Comparison of ENCODE assay signal across 8 cellular contexts in the genomic region with DNA sequence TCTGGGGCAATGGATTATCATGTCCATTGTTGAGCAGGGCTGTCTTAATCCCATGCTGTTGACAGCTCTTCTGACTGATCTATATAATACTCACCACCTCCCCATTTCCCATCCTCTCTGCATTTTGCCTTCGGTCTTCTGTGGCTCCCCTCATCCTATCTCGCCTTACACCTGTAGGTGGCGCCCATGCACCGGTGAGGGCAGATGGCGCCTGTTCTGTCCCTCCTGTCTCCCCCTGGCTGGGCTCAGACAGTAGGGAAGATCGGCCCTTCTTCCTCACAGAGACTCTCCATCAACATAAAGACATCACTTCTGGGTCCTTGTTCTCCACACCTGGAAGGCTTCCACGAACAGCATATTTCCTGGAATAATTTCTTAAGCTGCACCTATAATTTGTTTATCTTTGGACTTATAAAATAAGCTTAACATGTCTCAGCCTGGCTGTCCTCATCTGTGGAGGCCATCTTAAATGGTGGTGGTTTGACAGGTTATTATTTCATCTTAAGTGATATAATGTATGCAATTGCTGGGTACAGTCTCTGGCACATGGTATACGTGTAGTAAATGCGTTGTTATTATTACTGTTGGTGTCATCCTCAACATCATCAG. TPM values are rescaled to one million over a fixed set of nuclear protein-coding genes. Genes with fewer than 3 reads are reported as not detected.
DNase-seq lines count a peak whose midpoint lies in the region; ATAC-seq and TF ChIP-seq lines count a peak whose summit lies in the region.

No MANE protein-coding gene starts in this region.

- no peaks in the 10 kb centered on the region for H3K27me3 ChIP-seq in smooth muscle cell (ENCODE audit: low read depth)

- H3K27me3 Mint-ChIP-seq in activated naive CD8-positive, alpha-beta T cell treated with anti-CD3 and anti-CD28 coated beads for 36 hours, result peaks cover 7% of the 10 kb centered on the region

- no peaks in the 10 kb centered on the region for H4K20me1 ChIP-seq in smooth muscle cell (ENCODE audit: low read depth)

- H3K4me3 Mint-ChIP-seq in activated naive CD8-positive, alpha-beta T cell treated with anti-CD3 and anti-CD28 coated beads for 36 hours, result no peak overlapping the region

- intact Hi-C loops in left ventricle myocardium superior (cut with micrococcal nuclease), result loop anchor here (10.0 kb wide), 1 partner anchor 182 kb away; no protein-coding TSS in a partner anchor

- no peak overlapping the region for H3K4me2 ChIP-seq in smooth muscle cell

- H3K4me1 Mint-ChIP-seq in activated naive CD8-positive, alpha-beta T cell treated with anti-CD3 and anti-CD28 coated beads for 36 hours, result no peaks in the 10 kb centered on the region

- ATAC-seq in GM19351 (IDR thresholded peaks at IDR 0.05; ENCODE audit: unreplicated experiment) (peak; percentile 99), HG03159 (IDR thresholded peaks at IDR 0.05; ENCODE audit: unreplicated experiment) (peak; percentile 99), left ventricle myocardium superior (peak; percentile 69)

- no peak overlapping the region for H3K9ac ChIP-seq in smooth muscle cell (ENCODE audit: low read depth)

- H3K36me3 Mint-ChIP-seq in activated naive CD8-positive, alpha-beta T cell treated with anti-CD3 and anti-CD28 coated beads for 36 hours, result no peaks in the 10 kb centered on the region

- H3K9me3 ChIP-seq in smooth muscle cell (replicated peaks; ENCODE audit: low read depth), result no peaks in the 10 kb centered on the region

- no peak overlapping the region for H3K27ac Mint-ChIP-seq in activated naive CD8-positive, alpha-beta T cell treated with anti-CD3 and anti-CD28 coated beads for 36 hours

- WGBS in smooth muscle cell (ENCODE audit: low lambda C conversion rate), result 23% methylated on average over 9 of the region's 9 CpGs

- H3K36me3 ChIP-seq in smooth muscle cell (ENCODE audit: low read depth), result no peaks in the 10 kb centered on the region

- H3K79me2 ChIP-seq in smooth muscle cell (ENCODE audit: low read depth), result no peaks in the 10 kb centered on the region

- H3K9me3 Mint-ChIP-seq in activated naive CD8-positive, alpha-beta T cell treated with anti-CD3 and anti-CD28 coated beads for 36 hours, result no peaks in the 10 kb centered on the region

- H3K4me1 ChIP-seq in smooth muscle cell (ENCODE audit: low read depth), result no peaks in the 10 kb centered on the region

- peak; percentile 77 for TF ChIP-seq CTCF in smooth muscle cell (IDR thresholded peaks at IDR 0.05; ENCODE audit: borderline replicate concordance, insufficient read depth, poor library complexity, severe bottlenecking)

- no peak overlapping the region for H2AFZ ChIP-seq in smooth muscle cell (ENCODE audit: low read depth)

- DNase-seq in DMS153 (lab: John Stamatoyannopoulos, UW) (peak; percentile 40), NCI-H510A (lab: John Stamatoyannopoulos, UW) (peak; percentile 16), left ventricle myocardium superior (peak; percentile 60), smooth muscle cell (lab: John Stamatoyannopoulos, UW; ENCODE audit: unreplicated experiment) (no peak), T-helper 9 cell (no peak)
- DNase-seq in activated naive CD8-positive, alpha-beta T cell treated with anti-CD3 and anti-CD28 coated beads for 36 hours, result peak; percentile 43

- H3F3A ChIP-seq in smooth muscle cell (ENCODE audit: low read depth), result no peaks in the 10 kb centered on the region

- no peak overlapping the region for H3K27ac ChIP-seq in smooth muscle cell (ENCODE audit: low read depth)

- no peak overlapping the region for H3K4me3 ChIP-seq in smooth muscle cell

RNA-seq across cellular contexts. Expression of a gene that starts 10.9 kb away (rescaled TPM):
- total RNA-seq in activated naive CD8-positive, alpha-beta T cell treated with anti-CD3 and anti-CD28 coated beads for 36 hours, result under 1 TPM; 0.20 to 0.25 TPM
- total RNA-seq in left ventricle myocardium superior (not detected), smooth muscle cell (not detected in 2 replicates)
- 0.10 TPM in 1 of 2 replicates, not detected in the other for polyA plus RNA-seq in smooth muscle cell

Comparison
In these comparisons a context has a peak if more than half of its experiments do, and no peak if none do; other contexts are left out.
1. DNase-seq: peak in DMS153 (single experiment), NCI-H510A (single experiment), activated naive CD8-positive, alpha-beta T cell treated with anti-CD3 and anti-CD28 coated beads for 36 hours (single experiment) and left ventricle myocardium superior (single experiment); none in smooth muscle cell (single experiment) and T-helper 9 cell (single experiment).
2. Peak in every context shown above with its lines, with median percentiles within 50 percentile points of each other: ATAC-seq.